ENCODE assay signal across 8 cellular contexts in genomic region chr10:49988376-49988775, GRCh38. TPM values are rescaled to one million over a fixed set of nuclear protein-coding genes. Genes with fewer than 3 reads are reported as not detected.
DNase-seq lines count a peak whose midpoint lies in the region; ATAC-seq and TF ChIP-seq lines count a peak whose summit lies in the region.
"Not testable (repeated sequence)": the region's sequence is repeated elsewhere in the genome, so short reads cannot be mapped to it uniquely, and the experiment has no call there.

TSS of gene AGAP6 (plus strand) at chr10:49988406. CDS start at chr10:49988716, 310 bp downstream.

- not testable (repeated sequence) for H3F3A ChIP-seq in PC-9 (ENCODE audit: insufficient read depth, low read depth)

- ATAC-seq in activated naive CD4-positive, alpha-beta T cell treated with anti-CD3 and anti-CD28 coated beads, Interleukin-2, amount 50 U/mL, for 72 hours; naive thymus-derived CD4-positive, alpha-beta T cell: not testable (repeated sequence)

- H3K4me2 ChIP-seq in PC-9, result not testable (repeated sequence)

- not testable (repeated sequence) for H4K20me1 ChIP-seq in PC-9 (ENCODE audit: insufficient read depth)

- CTCF ChIA-PET in BJ (lab: Yijun Ruan, JAX); PC-9 (lab: Charles Lee); activated CD4-positive, alpha-beta T cell treated with anti-CD3 and anti-CD28 coated beads, Interleukin-2, amount 10 ng/mL, durations not matched to agents 7 days and 5 days (lab: Charles Lee); naive thymus-derived CD4-positive, alpha-beta T cell (lab: Charles Lee): not testable (repeated sequence)

- H3K9ac ChIP-seq in endodermal cell (ENCODE audit: extremely low read depth, low read length, poor library complexity, severe bottlenecking), result not testable (repeated sequence)

- not testable (repeated sequence) for H3K9me2 ChIP-seq in PC-9 (ENCODE audit: insufficient read depth)

- H3K36me3 ChIP-seq in BJ (ENCODE audit: control insufficient read depth, insufficient read depth, low read length); PC-9 (ENCODE audit: low read depth); endodermal cell (ENCODE audit: control insufficient read depth, insufficient read depth, low read length); naive thymus-derived CD4-positive, alpha-beta T cell (ENCODE audit: control insufficient read depth in 2 of 3, insufficient read depth in 3 of 3, low read length in 3 of 3); sigmoid colon; transverse colon: not testable (repeated sequence)

- not testable (repeated sequence) for H3K79me2 ChIP-seq in PC-9 (ENCODE audit: low read depth)

- not testable (repeated sequence) for H3K4me1 ChIP-seq in PC-9 (replicated peaks; ENCODE audit: insufficient read depth); endodermal cell (ENCODE audit: control insufficient read depth, insufficient read depth, low read length); naive thymus-derived CD4-positive, alpha-beta T cell (ENCODE audit: control insufficient read depth in 2 of 2, insufficient read depth in 2 of 2, low read length in 2 of 2); sigmoid colon; transverse colon

- in situ Hi-C loops in transverse colon (cut with MboI; ENCODE audit: low pct_ligation_motif_present in 1 of 4, low pct_unique_long_range_greater_than_20kb in 1 of 4, low sequenced_read_pairs in 3 of 4), result not testable (repeated sequence)

- H3K27me3 Mint-ChIP-seq in activated CD4-positive, alpha-beta T cell treated with anti-CD3 and anti-CD28 coated beads, Interleukin-2, amount 10 ng/mL, durations not matched to agents 7 days and 5 days; endodermal cell (ENCODE audit: insufficient read depth); naive thymus-derived CD4-positive, alpha-beta T cell: not testable (repeated sequence)

- H3K27ac Mint-ChIP-seq in activated CD4-positive, alpha-beta T cell treated with anti-CD3 and anti-CD28 coated beads, Interleukin-2, amount 10 ng/mL, durations not matched to agents 7 days and 5 days; activated naive CD4-positive, alpha-beta T cell treated with anti-CD3 and anti-CD28 coated beads, Interleukin-2, amount 50 U/mL, for 72 hours; endodermal cell; naive thymus-derived CD4-positive, alpha-beta T cell: not testable (repeated sequence)

- BruUV-seq in PC-9 (replicated peaks; lab: Mats Ljungman, UMichigan), result not testable (repeated sequence)

- intact Hi-C loops in PC-9 (cut with micrococcal nuclease; ENCODE audit: unreplicated experiment); naive thymus-derived CD4-positive, alpha-beta T cell (cut with micrococcal nuclease); sigmoid colon (cut with DNase I); transverse colon (cut with DNase I; ENCODE audit: low total_unique reads): not testable (repeated sequence)

- H3K27me3 ChIP-seq in BJ (ENCODE audit: control insufficient read depth, insufficient read depth, low read length); PC-9 (ENCODE audit: insufficient read depth, low read depth); endodermal cell (ENCODE audit: control insufficient read depth, insufficient read depth, low read length, poor library complexity, severe bottlenecking); naive thymus-derived CD4-positive, alpha-beta T cell (ENCODE audit: control insufficient read depth in 2 of 2, insufficient read depth in 2 of 2, low read length in 2 of 2); sigmoid colon; transverse colon: not testable (repeated sequence)

- WGBS in endodermal cell (ENCODE audit: insufficient coverage in 1 of 2, insufficient read length in 1 of 2), 2 experiments, result 94% methylated on average over 11 of the region's 18 CpGs; no CpG with 5 or more reads in 1 of the 2 experiments
- 94 to 95% methylated on average over 16 to 17 of the region's 18 CpGs for WGBS in sigmoid colon, 2 donors
- 96% methylated on average over 15 of the region's 18 CpGs; no CpG with 5 or more reads in 1 of the 2 donors for WGBS in transverse colon (ENCODE audit: low coverage in 1 of 2), 2 donors

- POLR2A ChIA-PET in BJ (lab: Charles Lee); PC-9 (lab: Charles Lee; ENCODE audit: unreplicated experiment); activated CD4-positive, alpha-beta T cell treated with anti-CD3 and anti-CD28 coated beads, Interleukin-2, amount 10 ng/mL, durations not matched to agents 7 days and 5 days (lab: Charles Lee); naive thymus-derived CD4-positive, alpha-beta T cell (lab: Charles Lee): not testable (repeated sequence)

- TF ChIP-seq CTCF in BJ (IDR thresholded peaks at IDR 0.05; ENCODE audit: insufficient read depth, low read depth, low read length); PC-9 (conservative IDR thresholded peaks at IDR 0.05); endodermal cell (conservative IDR thresholded peaks at IDR 0.05); sigmoid colon (IDR thresholded peaks at IDR 0.05); transverse colon (IDR thresholded peaks at IDR 0.05): not testable (repeated sequence)

- H3K4me3 ChIP-seq in BJ (ENCODE audit: low read depth, low read length); PC-9; endodermal cell (ENCODE audit: low read length); naive thymus-derived CD4-positive, alpha-beta T cell (ENCODE audit: low read length); sigmoid colon; transverse colon: not testable (repeated sequence)

- TF ChIP-seq POLR2A in sigmoid colon (IDR thresholded peaks at IDR 0.05); transverse colon (IDR thresholded peaks at IDR 0.05): not testable (repeated sequence)

- not testable (repeated sequence) for H3K9me3 Mint-ChIP-seq in activated CD4-positive, alpha-beta T cell treated with anti-CD3 and anti-CD28 coated beads, Interleukin-2, amount 10 ng/mL, durations not matched to agents 7 days and 5 days; activated naive CD4-positive, alpha-beta T cell treated with anti-CD3 and anti-CD28 coated beads, Interleukin-2, amount 50 U/mL, for 72 hours; endodermal cell; naive thymus-derived CD4-positive, alpha-beta T cell

- H3K4me3 Mint-ChIP-seq in activated CD4-positive, alpha-beta T cell treated with anti-CD3 and anti-CD28 coated beads, Interleukin-2, amount 10 ng/mL, durations not matched to agents 7 days and 5 days; endodermal cell; naive thymus-derived CD4-positive, alpha-beta T cell: not testable (repeated sequence)

- H3K4me1 Mint-ChIP-seq in activated CD4-positive, alpha-beta T cell treated with anti-CD3 and anti-CD28 coated beads, Interleukin-2, amount 10 ng/mL, durations not matched to agents 7 days and 5 days; endodermal cell; naive thymus-derived CD4-positive, alpha-beta T cell: not testable (repeated sequence)

- H2AFZ ChIP-seq in PC-9, result not testable (repeated sequence)

- not testable (repeated sequence) for H3K27ac ChIP-seq in PC-9; endodermal cell (ENCODE audit: low read depth, low read length); naive thymus-derived CD4-positive, alpha-beta T cell (ENCODE audit: low read depth, low read length); sigmoid colon; transverse colon

- not testable (repeated sequence) for H3K36me3 Mint-ChIP-seq in activated CD4-positive, alpha-beta T cell treated with anti-CD3 and anti-CD28 coated beads, Interleukin-2, amount 10 ng/mL, durations not matched to agents 7 days and 5 days (ENCODE audit: low read depth); activated naive CD4-positive, alpha-beta T cell treated with anti-CD3 and anti-CD28 coated beads, Interleukin-2, amount 50 U/mL, for 72 hours; endodermal cell (ENCODE audit: low read depth); naive thymus-derived CD4-positive, alpha-beta T cell

- not testable (repeated sequence) for H3K9me3 ChIP-seq in PC-9 (ENCODE audit: insufficient read depth, low read depth); endodermal cell (ENCODE audit: control insufficient read depth, low read length); naive thymus-derived CD4-positive, alpha-beta T cell (ENCODE audit: control insufficient read depth in 2 of 3, low read length in 3 of 3); sigmoid colon; transverse colon

- not testable (repeated sequence) for DNase-seq in BJ (ENCODE audit: low read depth); PC-9; activated CD4-positive, alpha-beta T cell treated with anti-CD3 and anti-CD28 coated beads, Interleukin-2, amount 10 ng/mL, durations not matched to agents 7 days and 5 days; activated naive CD4-positive, alpha-beta T cell treated with anti-CD3 and anti-CD28 coated beads, Interleukin-2, amount 50 U/mL, for 72 hours (ENCODE audit: low spot score in 2 of 2); endodermal cell; naive thymus-derived CD4-positive, alpha-beta T cell; sigmoid colon; transverse colon

- not testable (repeated sequence) for TF ChIP-seq EP300 in sigmoid colon (IDR thresholded peaks at IDR 0.05); transverse colon (IDR thresholded peaks at IDR 0.05; ENCODE audit: low read depth)

RNA-seq across cellular contexts. Expression of gene AGAP6, which starts in this region (rescaled TPM):
- polyA plus RNA-seq in BJ (2011; rRNA removed) (8.5 and 10.5 TPM in 2 replicates), sigmoid colon (10 to 100 TPM in 1 of 3 donors, 1 to 10 TPM in 2; 1.2 to 11.3 (median 1.8) TPM)
- polyA minus RNA-seq in BJ (2011; rRNA and poly(A)+ RNA removed), result 2.5 and 4.5 TPM in 2 replicates
- total RNA-seq in PC-9 (2021) (16.0 and 17.9 TPM in 2 replicates), endodermal cell (10 to 100 TPM; 15.9 to 18.0 TPM), sigmoid colon (10 to 100 TPM; 12.8 to 27.1 (median 16.0) TPM), transverse colon (10 to 100 TPM; 15.0 to 40.0 (median 23.2) TPM)
- 10 to 100 TPM; 27.1 to 30.0 TPM for total RNA-seq in activated CD4-positive, alpha-beta T cell treated with anti-CD3 and anti-CD28 coated beads, Interleukin-2, amount 10 ng/mL, durations not matched to agents 7 days and 5 days
- 10 to 100 TPM; 14.9 to 20.3 TPM for total RNA-seq in activated naive CD4-positive, alpha-beta T cell treated with anti-CD3 and anti-CD28 coated beads, Interleukin-2, amount 50 U/mL, for 72 hours
- polyA plus RNA-seq in endodermal cell (2013, experiment 1 of 2), result 18.3 TPM
- 16.9 TPM for polyA plus RNA-seq in endodermal cell (2013, experiment 2 of 2)
- total RNA-seq in naive thymus-derived CD4-positive, alpha-beta T cell, result 10 to 100 TPM; 17.8 to 25.3 (median 21.1) TPM
- polyA plus RNA-seq in naive thymus-derived CD4-positive, alpha-beta T cell, result 1 to 10 TPM; 1.7 to 2.4 TPM
